Comparison of ENCODE assay signal across 1 cellular context in genomic region chr19:47609885-47610545, GRCh38.
A peak's percentile ranks its signal among the peaks of the same experiment; 100 is the strongest.
TF ChIP-seq lines count a peak whose summit lies in the region.

No MANE protein-coding gene starts in this region.

TF ChIP-seq in GM12878, 131 proteins besides CTCF, POLR2A, EP300 and RAD21 (continued from another document):
- TF ChIP-seq ZBTB4 (CRISPR knock-in tag; IDR thresholded peaks at IDR 0.05) (no peak), JUNB (IDR thresholded peaks at IDR 0.05) (no peak), ZNF622 (IDR thresholded peaks at IDR 0.05) (no peak), E2F8 (IDR thresholded peaks at IDR 0.05; ENCODE audit: low read depth, partially characterized antibody) (no peak), HDAC6 (IDR thresholded peaks at IDR 0.05; ENCODE audit: unreplicated experiment) (no peak), PKNOX1 (IDR thresholded peaks at IDR 0.05) (no peak), LARP7 (IDR thresholded peaks at IDR 0.05) (peak; percentile 58; the same call in 1 of the 2 replicates), CBX5 (IDR thresholded peaks at IDR 0.05; ENCODE audit: low read depth) (no peak), SMAD1 (IDR thresholded peaks at IDR 0.05; ENCODE audit: low read depth, partially characterized antibody) (no peak), ZNF687 (IDR thresholded peaks at IDR 0.05) (no peak), ZNF217 (IDR thresholded peaks at IDR 0.05) (no peak), IRF4 (IDR thresholded peaks at IDR 0.05; ENCODE audit: low read depth, low read length) (no peak), RELA (IDR thresholded peaks at IDR 0.05; ENCODE audit: borderline replicate concordance, partially characterized antibody) (no peak), ZNF274 (IDR thresholded peaks at IDR 0.05; ENCODE audit: insufficient read depth, insufficient read length) (no peak), BHLHE40 (IDR thresholded peaks at IDR 0.05; ENCODE audit: borderline replicate concordance in 1 of 2, low read depth in 2 of 2, low read length in 1 of 2) (no peak), NRF1 (conservative IDR thresholded peaks at IDR 0.05; ENCODE audit: low read depth, low read length) (no peak), NR2C1 (IDR thresholded peaks at IDR 0.05) (no peak; the same call in 1 of the 2 replicates), FOXK2 (IDR thresholded peaks at IDR 0.05) (no peak), CHD2 (IDR thresholded peaks at IDR 0.05; ENCODE audit: borderline replicate concordance, low read depth, low read length) (no peak), YY1 (IDR thresholded peaks at IDR 0.05; ENCODE audit: low read depth, low read length) (no peak), IKZF2 (IDR thresholded peaks at IDR 0.05) (peak in 1 of 2 experiments; percentile 38; a peak in 1 of 4 replicates), IRF5 (IDR thresholded peaks at IDR 0.05; ENCODE audit: borderline replicate concordance) (no peak), HDAC2 (IDR thresholded peaks at IDR 0.05) (no peak)
